In genomic region chr10:124669824-124670654, GRCh38 we compare ENCODE assay signal across 12 cellular contexts.
DNase-seq lines count a peak whose midpoint lies in the region; ATAC-seq and TF ChIP-seq lines count a peak whose summit lies in the region.
"Had no signal": no experiment of that assay in that cellular context is flagged by ENCODE, and none has a peak within 500 bp of the region (broad histone marks: within the 10 kb centered on the region; RNA-seq: fewer than 3 reads in every experiment).

No MANE protein-coding gene starts in this region.

- H3K27ac Mint-ChIP-seq in dendritic cell treated with granulocyte-macrophage colony-stimulating factor and Interleukin-4, amounts not matched to agents 40 ng/mL and 50 ng/mL, for 4 days, result peak overlapping the region; percentile 81
- H3K27ac Mint-ChIP-seq in naive thymus-derived CD8-positive, alpha-beta T cell, result peak overlapping the region; percentile 43 to 93 (median 84)
- peak overlapping the region; percentile 64 for H3K27ac Mint-ChIP-seq in type B pancreatic cell

- POLR2A ChIA-PET in naive thymus-derived CD8-positive, alpha-beta T cell (lab: Charles Lee), result interaction anchor here (1.0 to 7.9 kb wide), 7 partner anchors 10 to 48 kb away, joined by 3 to 48 read pairs (median 6); no protein-coding TSS in a partner anchor

- H3K4me3 Mint-ChIP-seq in dendritic cell treated with granulocyte-macrophage colony-stimulating factor and Interleukin-4, amounts not matched to agents 40 ng/mL and 50 ng/mL, for 4 days, result no peak overlapping the region
- peak overlapping the region in 8 of 10 donors; percentile 19 to 82 (median 75) for H3K4me3 Mint-ChIP-seq in naive thymus-derived CD8-positive, alpha-beta T cell
- H3K4me3 Mint-ChIP-seq in type B pancreatic cell, result no peak overlapping the region

- TF ChIP-seq CTCF in type B pancreatic cell (conservative IDR thresholded peaks at IDR 0.05), result no peak

- H3K9me3 Mint-ChIP-seq in dendritic cell treated with granulocyte-macrophage colony-stimulating factor and Interleukin-4, amounts not matched to agents 40 ng/mL and 50 ng/mL, for 4 days, result no peaks in the 10 kb centered on the region
- H3K9me3 Mint-ChIP-seq in naive thymus-derived CD8-positive, alpha-beta T cell, result no peaks in the 10 kb centered on the region
- H3K9me3 Mint-ChIP-seq in type B pancreatic cell, result no peaks in the 10 kb centered on the region

- peaks cover 81% of the 10 kb centered on the region for H3K36me3 Mint-ChIP-seq in dendritic cell treated with granulocyte-macrophage colony-stimulating factor and Interleukin-4, amounts not matched to agents 40 ng/mL and 50 ng/mL, for 4 days (ENCODE audit: low read depth)
- no peaks in the 10 kb centered on the region for H3K36me3 Mint-ChIP-seq in naive thymus-derived CD8-positive, alpha-beta T cell
- H3K36me3 Mint-ChIP-seq in type B pancreatic cell, result no peaks in the 10 kb centered on the region

- intact Hi-C loops in Right ventricle myocardium inferior (cut with DNase I) (no loop called here), cardiac septum (cut with DNase I) (no loop called here)
- intact Hi-C loops in dendritic cell treated with granulocyte-macrophage colony-stimulating factor and Interleukin-4, amounts not matched to agents 40 ng/mL and 50 ng/mL, for 4 days (cut with micrococcal nuclease), result no loop called here

- no peaks in the 10 kb centered on the region for H3K27me3 Mint-ChIP-seq in dendritic cell treated with granulocyte-macrophage colony-stimulating factor and Interleukin-4, amounts not matched to agents 40 ng/mL and 50 ng/mL, for 4 days
- no peaks in the 10 kb centered on the region for H3K27me3 Mint-ChIP-seq in naive thymus-derived CD8-positive, alpha-beta T cell
- H3K27me3 Mint-ChIP-seq in type B pancreatic cell, result no peaks in the 10 kb centered on the region

- peaks cover 67% of the 10 kb centered on the region for H3K4me1 Mint-ChIP-seq in dendritic cell treated with granulocyte-macrophage colony-stimulating factor and Interleukin-4, amounts not matched to agents 40 ng/mL and 50 ng/mL, for 4 days (ENCODE audit: low read depth)
- H3K4me1 Mint-ChIP-seq in naive thymus-derived CD8-positive, alpha-beta T cell, result peaks cover 34 to 80% (median 64%) of the 10 kb centered on the region in 4 donors
- H3K4me1 Mint-ChIP-seq in type B pancreatic cell (ENCODE audit: unreplicated experiment), result peaks cover 49% of the 10 kb centered on the region

- no peak for ATAC-seq in Right ventricle myocardium inferior
- no peak for ATAC-seq in naive thymus-derived CD8-positive, alpha-beta T cell
- no peak for ATAC-seq in HG03039 (IDR thresholded peaks at IDR 0.05; ENCODE audit: unreplicated experiment)
- ATAC-seq: PC-3 had no signal

- DNase-seq in Right ventricle myocardium inferior (ENCODE audit: missing footprints), result peak; percentile 64
- DNase-seq in cardiac septum (ENCODE audit: low spot score), result no peak
- DNase-seq in naive thymus-derived CD8-positive, alpha-beta T cell, result no peak
- no peak for DNase-seq in type B pancreatic cell (ENCODE audit: extremely low spot score, unreplicated experiment)
- DNase-seq in NCI-H774 (lab: John Stamatoyannopoulos, UW), result no peak
- DNase-seq in COLO668 (lab: John Stamatoyannopoulos, UW; ENCODE audit: unreplicated experiment), result no peak
- DNase-seq: DMS153, NCI-H510A, PC-3, stomach had no signal

Comparison
In these comparisons a context has a peak if more than half of its experiments do, and no peak if none do; other contexts are left out.
1. H3K4me3 Mint-ChIP-seq: peak in naive thymus-derived CD8-positive, alpha-beta T cell (8 of 10); none in dendritic cell treated with granulocyte-macrophage colony-stimulating factor and Interleukin-4, amounts not matched to agents 40 ng/mL and 50 ng/mL, for 4 days (single experiment) and type B pancreatic cell (single experiment).
2. Peak in every context shown above with its lines, with median percentiles within 50 percentile points of each other: H3K27ac Mint-ChIP-seq.